1 cellular context compared by ENCODE assay signal in genomic region chr11:93849201-93849600, GRCh38.
TF ChIP-seq lines count a peak whose summit lies in the region.

No MANE protein-coding gene starts in this region.

TF ChIP-seq in GM23338, 12 proteins besides CTCF, POLR2A, EP300 and RAD21:
- TF ChIP-seq ZNF462 (CRISPR knock-in tag; IDR thresholded peaks at IDR 0.05) = no peak
